In the genomic region with DNA sequence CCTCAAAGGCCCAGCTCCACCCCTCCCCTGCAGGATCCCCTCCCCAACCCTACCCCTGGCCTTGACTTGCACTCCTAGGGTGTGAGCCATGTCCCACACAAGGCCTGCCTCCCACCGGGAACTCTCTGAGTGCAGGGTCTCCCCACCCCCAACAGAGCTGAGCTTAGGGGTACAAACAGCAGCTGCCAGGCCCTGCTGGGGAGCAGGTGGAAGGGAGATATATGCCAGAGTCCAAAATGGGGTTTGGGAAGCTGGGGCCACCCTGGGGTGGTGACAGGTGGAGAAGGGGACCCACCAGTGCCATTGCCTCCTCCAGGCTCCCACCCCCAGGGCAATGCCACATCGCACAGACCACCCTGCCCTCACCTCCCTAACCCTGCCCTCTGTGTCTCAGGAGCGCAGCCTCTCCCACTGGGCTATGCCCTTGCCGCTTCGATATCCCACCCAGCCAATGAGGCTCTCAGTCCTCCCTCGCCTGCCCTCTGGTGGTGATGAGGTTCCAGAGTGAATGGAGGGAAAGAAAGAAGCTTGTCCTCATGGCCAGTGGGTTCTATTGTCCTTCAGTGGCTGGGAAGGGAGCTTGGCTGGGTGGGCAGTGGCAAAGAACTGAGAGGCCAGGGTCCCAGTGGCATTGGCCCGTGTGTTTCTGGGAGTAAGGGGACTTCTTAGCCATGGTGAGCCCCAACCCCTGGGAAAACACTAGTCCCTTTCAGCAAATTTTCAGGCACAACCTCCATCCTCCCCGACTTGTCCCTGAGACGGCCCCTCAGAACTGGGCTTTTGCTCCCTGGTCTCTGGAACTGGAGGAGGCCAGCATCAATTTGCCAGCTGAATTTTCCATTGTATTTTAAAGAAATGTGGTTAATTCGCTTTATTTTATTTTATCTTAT, we compare ENCODE assay signal across 8 cellular contexts. TPM values are rescaled to one million over a fixed set of nuclear protein-coding genes. Genes with fewer than 3 reads are reported as not detected.
DNase-seq lines count a peak whose midpoint lies in the region; ATAC-seq and TF ChIP-seq lines count a peak whose summit lies in the region.

No MANE protein-coding gene starts in this region.

- ATAC-seq in CD4-positive, alpha-beta T cell (ENCODE audit: poor library complexity), result no peak
- peak; percentile 25 for ATAC-seq in left colon

- H3K27me3 ChIP-seq in CD4-positive, alpha-beta T cell (ENCODE audit: control insufficient read depth, insufficient read depth, low read length), result no peaks in the 10 kb centered on the region
- H3K27me3 ChIP-seq in thyroid gland, result no peaks in the 10 kb centered on the region

- no peaks in the 10 kb centered on the region for H3K36me3 ChIP-seq in thyroid gland

- no peaks in the 10 kb centered on the region for H3K27me3 Mint-ChIP-seq in CD4-positive, alpha-beta T cell

- H3K9me3 ChIP-seq in CD4-positive, alpha-beta T cell (ENCODE audit: control insufficient read depth, low read length), result no peaks in the 10 kb centered on the region
- no peaks in the 10 kb centered on the region for H3K9me3 ChIP-seq in thyroid gland

- no peak for TF ChIP-seq POLR2A in thyroid gland (IDR thresholded peaks at IDR 0.05)

- peaks cover 0 to 25% of the 10 kb centered on the region in 2 donors for H3K4me1 ChIP-seq in thyroid gland

- 81 to 82% methylated on average over 10 of the region's 10 CpGs for WGBS in thyroid gland, 2 donors

- H3K27ac Mint-ChIP-seq in CD4-positive, alpha-beta T cell, result peak overlapping the region; percentile 64

- intact Hi-C loops in CD4-positive, alpha-beta T cell (cut with DNase I, micrococcal nuclease), result loop anchor here (1.0 to 10.0 kb wide), 4 partner anchors 266 to 368 kb away; no protein-coding TSS in a partner anchor
- intact Hi-C loops in left colon (cut with DNase I, micrococcal nuclease) (loop anchor here in 1 of 2 donors (5.0 kb wide), 1 partner anchor 193 kb away; no protein-coding TSS in a partner anchor), thyroid gland (cut with DNase I) (loop anchor here (10.0 kb wide), 1 partner anchor 954 kb away; no protein-coding TSS in a partner anchor)

- H3K36me3 Mint-ChIP-seq in CD4-positive, alpha-beta T cell (ENCODE audit: low read depth), result no peaks in the 10 kb centered on the region

- peak; percentile 12 for TF ChIP-seq CTCF in CD4-positive, alpha-beta T cell (IDR thresholded peaks at IDR 0.05)
- TF ChIP-seq CTCF in thyroid gland (IDR thresholded peaks at IDR 0.05), result peak in 3 of 6 experiments; percentile 10 to 40 (median 28)

- POLR2A ChIA-PET in CD4-positive, alpha-beta T cell (lab: Charles Lee), result interaction anchor here (1.5 to 1.6 kb wide), 2 partner anchors 348 to 355 kb away, joined by 3 to 4 read pairs; no protein-coding TSS in a partner anchor
- POLR2A ChIA-PET in HEK293T (lab: Yijun Ruan, JAX), result interaction anchor here (1.0 kb wide), 1 partner anchor 192 kb away, joined by 3 read pairs; no protein-coding TSS in a partner anchor

- H3K4me3 Mint-ChIP-seq in CD4-positive, alpha-beta T cell, result peak overlapping the region; percentile 48

- no peak overlapping the region for H3K27ac ChIP-seq in CD4-positive, alpha-beta T cell (ENCODE audit: low read depth, low read length)
- no peak overlapping the region for H3K27ac ChIP-seq in thyroid gland

- CTCF ChIA-PET in CD4-positive, alpha-beta T cell (lab: Charles Lee), result no interaction called here
- CTCF ChIA-PET in HEK293T (lab: Yijun Ruan, JAX), result interaction anchor here (0.6 to 5.4 kb wide), 27 partner anchors 9 to 616 kb away, joined by 3 to 97 read pairs (median 4); partner anchors contain the start of genes CCDC33 and ISLR2

- DNase-seq in CD4-positive, alpha-beta T cell, result peak in 7 of 10 experiments; percentile 6 to 37 (median 17)
- peak; percentile 63 for DNase-seq in HEK293T (ENCODE audit: extremely low spot score)
- DNase-seq in OCI-M1 (lab: John Stamatoyannopoulos, UW), result peak; percentile 73
- DNase-seq in astrocyte of the hippocampus (ENCODE audit: low read depth, low spot score), result peak; percentile 70
- DNase-seq in left colon, result peak in 1 of 2 donors; percentile 60
- peak; percentile 16 to 29 for DNase-seq in thyroid gland
- no peak for DNase-seq in cerebellar nuclear complex (lab: John Stamatoyannopoulos, UW)
- DNase-seq in NCI-H1105 (lab: John Stamatoyannopoulos, UW), result no peak

- no peaks in the 10 kb centered on the region for H3K9me3 Mint-ChIP-seq in CD4-positive, alpha-beta T cell

- peaks cover 26% of the 10 kb centered on the region for H3K4me1 Mint-ChIP-seq in CD4-positive, alpha-beta T cell (ENCODE audit: low read depth)

- no peak overlapping the region for H3K4me3 ChIP-seq in thyroid gland (replicated peaks in 1 of 3)

TF ChIP-seq in HEK293T, 16 proteins besides CTCF, POLR2A, EP300 and RAD21:
- no peak for TF ChIP-seq ZNF384 (IDR thresholded peaks at IDR 0.05)
- TF ChIP-seq NFRKB (IDR thresholded peaks at IDR 0.05), result no peak
- no peak for TF ChIP-seq HDGF (IDR thresholded peaks at IDR 0.05; ENCODE audit: borderline replicate concordance)
- TF ChIP-seq, protein P1, sequence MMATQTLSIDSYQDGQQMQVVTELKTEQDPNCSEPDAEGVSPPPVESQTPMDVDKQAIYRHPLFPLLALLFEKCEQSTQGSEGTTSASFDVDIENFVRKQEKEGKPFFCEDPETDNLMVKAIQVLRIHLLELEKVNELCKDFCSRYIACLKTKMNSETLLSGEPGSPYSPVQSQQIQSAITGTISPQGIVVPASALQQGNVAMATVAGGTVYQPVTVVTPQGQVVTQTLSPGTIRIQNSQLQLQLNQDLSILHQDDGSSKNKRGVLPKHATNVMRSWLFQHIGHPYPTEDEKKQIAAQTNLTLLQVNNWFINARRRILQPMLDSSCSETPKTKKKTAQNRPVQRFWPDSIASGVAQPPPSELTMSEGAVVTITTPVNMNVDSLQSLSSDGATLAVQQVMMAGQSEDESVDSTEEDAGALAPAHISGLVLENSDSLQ (IDR thresholded peaks at IDR 0.05), result no peak
- no peak for TF ChIP-seq SUZ12 (IDR thresholded peaks at IDR 0.05)
- no peak for TF ChIP-seq TARDBP (IDR thresholded peaks at IDR 0.05)
- no peak for TF ChIP-seq ARNT (IDR thresholded peaks at IDR 0.05)
- no peak for TF ChIP-seq SP1 (IDR thresholded peaks at IDR 0.05)
- no peak for TF ChIP-seq FOXA1 (IDR thresholded peaks at IDR 0.05)
- TF ChIP-seq FOXK2 (IDR thresholded peaks at IDR 0.05), result no peak
- TF ChIP-seq FOXM1 (IDR thresholded peaks at IDR 0.05; ENCODE audit: borderline replicate concordance), result no peak
- no peak for TF ChIP-seq L3MBTL2 (conservative IDR thresholded peaks at IDR 0.05)
- TF ChIP-seq ELF4 (IDR thresholded peaks at IDR 0.05), result no peak
- TF ChIP-seq LEF1 (IDR thresholded peaks at IDR 0.05; ENCODE audit: borderline replicate concordance), result no peak
TF ChIP-seq in HEK293T: peak in this region for 0.

RNA-seq across cellular contexts. Expression of gene CYP11A1, which starts 46.8 kb away (rescaled TPM):
- total RNA-seq in CD4-positive, alpha-beta T cell, result not detected
- total RNA-seq in left colon (under 1 TPM in 1 of 2 donors, not detected in 1; 0.31 TPM), thyroid gland (1 to 10 TPM in 1 of 4 donors, under 1 TPM in 2, not detected in 1; 0.54 to 1.2 (median 0.56) TPM)

Comparison
In these comparisons a context has a peak if more than half of its experiments do, and no peak if none do; other contexts are left out.
1. DNase-seq: peak in CD4-positive, alpha-beta T cell (7 of 10), HEK293T (single experiment), OCI-M1 (single experiment), astrocyte of the hippocampus (single experiment) and thyroid gland (2 of 2); none in cerebellar nuclear complex (0 of 2) and NCI-H1105 (single experiment).